Comparison of ENCODE assay signal across 1 cellular context in the genomic region with DNA sequence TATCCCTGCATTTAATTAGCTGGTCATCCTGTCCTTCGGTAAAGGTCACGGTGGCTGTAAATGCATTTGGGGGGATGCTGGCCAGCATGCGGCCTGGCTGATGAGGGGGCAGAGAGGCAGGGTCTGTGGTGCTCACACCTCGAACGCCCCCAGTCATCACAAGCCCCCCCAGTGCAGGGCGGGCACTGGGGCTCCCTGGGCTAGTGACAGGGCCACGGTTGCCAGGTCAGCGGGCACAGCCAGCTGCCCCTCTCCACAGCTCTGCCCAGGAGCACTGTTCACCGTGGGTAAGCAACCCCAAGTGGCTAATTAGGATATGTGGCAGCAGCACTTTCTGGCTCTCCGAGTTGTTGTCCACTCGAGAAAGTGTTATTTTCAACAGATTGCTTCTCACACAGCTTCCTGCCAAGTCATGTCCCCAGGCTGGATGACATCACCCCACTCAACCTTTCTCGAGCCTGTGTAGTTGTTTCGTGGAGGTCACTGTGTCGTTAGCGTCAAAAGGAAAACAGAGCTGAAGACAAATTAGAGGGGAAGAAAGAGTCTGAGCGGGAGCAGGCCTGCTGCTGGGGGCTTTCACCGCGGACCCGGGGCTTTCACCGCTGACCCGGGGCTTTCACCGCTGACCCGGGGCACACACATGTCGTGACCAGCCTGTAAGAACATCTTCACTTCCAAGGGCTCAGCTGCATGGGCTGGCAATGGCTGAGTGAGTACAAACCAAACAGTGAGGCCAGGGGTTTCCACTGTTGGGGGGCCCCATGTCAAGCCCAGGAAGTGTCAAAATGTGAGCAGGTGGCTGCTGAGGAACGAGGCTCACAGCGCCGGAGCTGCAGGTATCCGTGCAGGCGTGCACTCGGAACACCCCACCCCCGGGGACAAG.
TF ChIP-seq lines count a peak whose summit lies in the region.

No MANE protein-coding gene starts in this region.

TF ChIP-seq in WTC11, 78 proteins besides CTCF, POLR2A, EP300 and RAD21 (continued from another document):
- TF ChIP-seq, protein P1, sequence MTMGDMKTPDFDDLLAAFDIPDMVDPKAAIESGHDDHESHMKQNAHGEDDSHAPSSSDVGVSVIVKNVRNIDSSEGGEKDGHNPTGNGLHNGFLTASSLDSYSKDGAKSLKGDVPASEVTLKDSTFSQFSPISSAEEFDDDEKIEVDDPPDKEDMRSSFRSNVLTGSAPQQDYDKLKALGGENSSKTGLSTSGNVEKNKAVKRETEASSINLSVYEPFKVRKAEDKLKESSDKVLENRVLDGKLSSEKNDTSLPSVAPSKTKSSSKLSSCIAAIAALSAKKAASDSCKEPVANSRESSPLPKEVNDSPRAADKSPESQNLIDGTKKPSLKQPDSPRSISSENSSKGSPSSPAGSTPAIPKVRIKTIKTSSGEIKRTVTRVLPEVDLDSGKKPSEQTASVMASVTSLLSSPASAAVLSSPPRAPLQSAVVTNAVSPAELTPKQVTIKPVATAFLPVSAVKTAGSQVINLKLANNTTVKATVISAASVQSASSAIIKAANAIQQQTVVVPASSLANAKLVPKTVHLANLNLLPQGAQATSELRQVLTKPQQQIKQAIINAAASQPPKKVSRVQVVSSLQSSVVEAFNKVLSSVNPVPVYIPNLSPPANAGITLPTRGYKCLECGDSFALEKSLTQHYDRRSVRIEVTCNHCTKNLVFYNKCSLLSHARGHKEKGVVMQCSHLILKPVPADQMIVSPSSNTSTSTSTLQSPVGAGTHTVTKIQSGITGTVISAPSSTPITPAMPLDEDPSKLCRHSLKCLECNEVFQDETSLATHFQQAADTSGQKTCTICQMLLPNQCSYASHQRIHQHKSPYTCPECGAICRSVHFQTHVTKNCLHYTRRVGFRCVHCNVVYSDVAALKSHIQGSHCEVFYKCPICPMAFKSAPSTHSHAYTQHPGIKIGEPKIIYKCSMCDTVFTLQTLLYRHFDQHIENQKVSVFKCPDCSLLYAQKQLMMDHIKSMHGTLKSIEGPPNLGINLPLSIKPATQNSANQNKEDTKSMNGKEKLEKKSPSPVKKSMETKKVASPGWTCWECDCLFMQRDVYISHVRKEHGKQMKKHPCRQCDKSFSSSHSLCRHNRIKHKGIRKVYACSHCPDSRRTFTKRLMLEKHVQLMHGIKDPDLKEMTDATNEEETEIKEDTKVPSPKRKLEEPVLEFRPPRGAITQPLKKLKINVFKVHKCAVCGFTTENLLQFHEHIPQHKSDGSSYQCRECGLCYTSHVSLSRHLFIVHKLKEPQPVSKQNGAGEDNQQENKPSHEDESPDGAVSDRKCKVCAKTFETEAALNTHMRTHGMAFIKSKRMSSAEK (CRISPR knock-in tag; IDR thresholded peaks at IDR 0.05; ENCODE audit: borderline replicate concordance), result no peak
- TF ChIP-seq TEAD1 (CRISPR knock-in tag; IDR thresholded peaks at IDR 0.05), result no peak
- TF ChIP-seq EMX1 (CRISPR knock-in tag; IDR thresholded peaks at IDR 0.05), result no peak
- no peak for TF ChIP-seq ESRRA (CRISPR knock-in tag; IDR thresholded peaks at IDR 0.05; ENCODE audit: borderline replicate concordance)
